ENCODE assay signal across 16 cellular contexts in genomic region chr22:32780726-32781310, GRCh38. TPM values are rescaled to one million over a fixed set of nuclear protein-coding genes. Genes with fewer than 3 reads are reported as not detected.
A peak's percentile ranks its signal among the peaks of the same experiment; 100 is the strongest.
DNase-seq lines count a peak whose midpoint lies in the region; ATAC-seq and TF ChIP-seq lines count a peak whose summit lies in the region.
"Had no signal": no experiment of that assay in that cellular context is flagged by ENCODE, and none has a peak within 500 bp of the region (broad histone marks: within the 10 kb centered on the region; RNA-seq: fewer than 3 reads in every experiment).

No MANE protein-coding gene starts in this region.

- in situ Hi-C loops in mammary epithelial cell (cut with MboI; ENCODE audit: low sequenced_read_pairs in 2 of 2) = no loop called here

- H3K4me1 ChIP-seq in breast epithelium (no peaks in the 10 kb centered on the region), mammary epithelial cell (ENCODE audit: insufficient read depth, low read length) (peaks cover 14% of the 10 kb centered on the region), parathyroid adenoma (no peaks in the 10 kb centered on the region)
- H3K4me1 ChIP-seq: SJSA1 had no signal

- no peak overlapping the region for H3K4me3 ChIP-seq in breast epithelium
- no peak overlapping the region for H3K4me3 ChIP-seq in mammary epithelial cell (replicated peaks in 1 of 3; ENCODE audit: insufficient read depth in 1 of 3, low read depth in 2 of 3, low read length in 3 of 3)
- H3K4me3 ChIP-seq in parathyroid adenoma (ENCODE audit: low read depth, low read length) = no peak overlapping the region
- H3K4me3 ChIP-seq: BLaER1 treated with 17β-estradiol and CSF1 and Interleukin-3, amounts not matched to agents 10 nM and 100 nM; SJSA1 had no signal

- CTCF ChIA-PET in MCF 10A (lab: Yijun Ruan, JAX) (interaction anchor here (0.5 to 2.1 kb wide), 6 partner anchors 10 to 258 kb away, joined by 3 to 7 read pairs (median 3); no protein-coding TSS in a partner anchor), mammary epithelial cell (lab: Charles Lee; ENCODE audit: low non-redundant PET) (no interaction called here)

- POLR2A ChIA-PET in MCF 10A (lab: Yijun Ruan, JAX) = no interaction called here

- WGBS in mammary epithelial cell (ENCODE audit: low coverage, missing lambda C conversion rate) = 58% methylated on average over 2 of the region's 2 CpGs

- no peak for TF ChIP-seq POLR2A in breast epithelium (IDR thresholded peaks at IDR 0.05)

- peaks cover 11% of the 10 kb centered on the region for H3K4me1 Mint-ChIP-seq in MCF 10A (ENCODE audit: insufficient read depth, unreplicated experiment)

- no peaks in the 10 kb centered on the region for H3K27me3 Mint-ChIP-seq in MCF 10A (ENCODE audit: insufficient read depth, unreplicated experiment)

- BruUV-seq in MCF 10A (replicated peaks; lab: Mats Ljungman, UMichigan) (no TSS peak), mammary epithelial cell (replicated peaks; lab: Mats Ljungman, UMichigan) (no TSS peak)

- no peak overlapping the region for H3K27ac Mint-ChIP-seq in MCF 10A (ENCODE audit: low read depth, unreplicated experiment)

- H3K9ac ChIP-seq in mammary epithelial cell (ENCODE audit: insufficient read depth, low read length) (no peak overlapping the region), parathyroid adenoma (no peak overlapping the region)
- H3K9ac ChIP-seq: BLaER1 treated with 17β-estradiol and CSF1 and Interleukin-3, amounts not matched to agents 10 nM and 100 nM had no signal

- no peak for ATAC-seq in GM21619 (IDR thresholded peaks at IDR 0.05; ENCODE audit: unreplicated experiment)
- ATAC-seq: PC-3 had no signal

- H3K36me3 ChIP-seq in breast epithelium (no peaks in the 10 kb centered on the region), mammary epithelial cell (ENCODE audit: insufficient read depth, low read length) (no peaks in the 10 kb centered on the region), parathyroid adenoma (ENCODE audit: control insufficient read depth, insufficient read depth, low read length) (no peaks in the 10 kb centered on the region)
- H3K36me3 ChIP-seq: BLaER1 treated with 17β-estradiol and CSF1 and Interleukin-3, amounts not matched to agents 10 nM and 100 nM; SJSA1 had no signal

- H3K4me3 Mint-ChIP-seq in MCF 10A (ENCODE audit: unreplicated experiment) = no peak overlapping the region

- intact Hi-C loops in breast epithelium (cut with DNase I; ENCODE audit: low total_unique reads) (no loop called here), MCF 10A (cut with micrococcal nuclease) (no loop called here), mammary epithelial cell (cut with micrococcal nuclease) (no loop called here)

- H3K9me3 Mint-ChIP-seq in MCF 10A (ENCODE audit: unreplicated experiment) = no peaks in the 10 kb centered on the region

- H3K4me2 ChIP-seq in mammary epithelial cell (ENCODE audit: insufficient read depth, low read depth, low read length) (peak overlapping the region; percentile 73), parathyroid adenoma (ENCODE audit: low read length) (no peak overlapping the region)

- H4K20me1 ChIP-seq in mammary epithelial cell (ENCODE audit: insufficient read depth, low read length) = no peaks in the 10 kb centered on the region
- H4K20me1 ChIP-seq: BLaER1 treated with 17β-estradiol and CSF1 and Interleukin-3, amounts not matched to agents 10 nM and 100 nM had no signal

- H3K27ac ChIP-seq in breast epithelium (peak overlapping the region; percentile 73 to 79), mammary epithelial cell (ENCODE audit: insufficient read depth, low read depth, low read length) (no peak overlapping the region), parathyroid adenoma (peak overlapping the region; percentile 51)
- H3K27ac ChIP-seq: BLaER1 treated with 17β-estradiol and CSF1 and Interleukin-3, amounts not matched to agents 10 nM and 100 nM; SJSA1 had no signal

- dilution Hi-C loops in mammary epithelial cell (cut with HindIII; ENCODE audit: low sequenced_read_pairs) = loop anchor here (5.0 kb wide), 1 partner anchor 39 kb away; no protein-coding TSS in a partner anchor

- H2AFZ ChIP-seq in mammary epithelial cell (ENCODE audit: low read depth, low read length) (peak overlapping the region; percentile 99), parathyroid adenoma (peak overlapping the region; percentile 80)

- DNase-seq in breast epithelium (ENCODE audit: low spot score in 2 of 2) (no peak), MCF 10A (ENCODE audit: unreplicated experiment) (no peak), mammary epithelial cell (no peak), NCI-H2107 (lab: John Stamatoyannopoulos, UW) (no peak), putamen (ENCODE audit: low spot score) (no peak)
- no peak for DNase-seq in NK-92 treated with Interleukin-12 subunit alpha and Interleukin-12 subunit beta, amount 100 ng/mL, for 24 hours (lab: John Stamatoyannopoulos, UW)
- DNase-seq: DMS153, NCI-H1417 treated with DMSO at 0.1 percent for 48 hours, NCI-H1930, NCI-H446 treated with DMSO at 0.1 percent for 48 hours, PC-3, SW 1271 had no signal

- H3K27me3 ChIP-seq in breast epithelium (no peaks in the 10 kb centered on the region), mammary epithelial cell (ENCODE audit: insufficient read depth, low read length) (no peaks in the 10 kb centered on the region), parathyroid adenoma (ENCODE audit: control insufficient read depth, insufficient read depth, low read length) (no peaks in the 10 kb centered on the region)
- H3K27me3 ChIP-seq: BLaER1 treated with 17β-estradiol and CSF1 and Interleukin-3, amounts not matched to agents 10 nM and 100 nM; SJSA1 had no signal

- H3K9me3 ChIP-seq in breast epithelium (no peaks in the 10 kb centered on the region), mammary epithelial cell (replicated peaks; ENCODE audit: insufficient read depth, low read length) (no peaks in the 10 kb centered on the region), parathyroid adenoma (ENCODE audit: control insufficient read depth, low read length) (no peaks in the 10 kb centered on the region)
- H3K9me3 ChIP-seq: BLaER1 treated with 17β-estradiol and CSF1 and Interleukin-3, amounts not matched to agents 10 nM and 100 nM; SJSA1 had no signal

- TF ChIP-seq CTCF in breast epithelium (IDR thresholded peaks at IDR 0.05) (no peak), MCF 10A (IDR thresholded peaks at IDR 0.05; ENCODE audit: unreplicated experiment) (no peak), mammary epithelial cell (conservative IDR thresholded peaks at IDR 0.05 in 1 of 2, IDR thresholded peaks at IDR 0.05 in 1 of 2; ENCODE audit: extremely low read depth in 1 of 2, insufficient read depth in 1 of 2, low read depth in 1 of 2, low read length in 2 of 2) (no peak), parathyroid adenoma (IDR thresholded peaks at IDR 0.05) (no peak)

- H3K36me3 Mint-ChIP-seq in MCF 10A (ENCODE audit: insufficient read depth, unreplicated experiment) = no peaks in the 10 kb centered on the region

- H3K79me2 ChIP-seq in mammary epithelial cell (ENCODE audit: insufficient read depth, low read length) (no peaks in the 10 kb centered on the region), parathyroid adenoma (no peaks in the 10 kb centered on the region)

RNA-seq across cellular contexts. Expression of gene TIMP3, which starts 20.7 kb away (rescaled TPM):
- total RNA-seq in breast epithelium (1,000 to 10,000 TPM in 1 of 3 donors, 100 to 1,000 TPM in 2; 269 to 1,246 (median 290) TPM), MCF 10A (2022) (44.9 and 50.6 TPM in 2 replicates), mammary epithelial cell (100 to 1,000 TPM; 118 to 521 TPM)
- polyA plus RNA-seq in mammary epithelial cell = 105 TPM
- 154 TPM for polyA minus RNA-seq in mammary epithelial cell
- total RNA-seq: PC-3 had no signal
